ENCODE assay signal across 15 cellular contexts in genomic region chr11:67673902-67674301, GRCh38. TPM values are rescaled to one million over a fixed set of nuclear protein-coding genes. Genes with fewer than 3 reads are reported as not detected.
"Had no signal": no experiment of that assay in that cellular context is flagged by ENCODE, and none has a peak within 500 bp of the region (broad histone marks: within the 10 kb centered on the region; RNA-seq: fewer than 3 reads in every experiment).

No MANE protein-coding gene starts in this region.

- H3K9me3 ChIP-seq: ascending aorta, right lobe of liver had no signal

- H3K4me1 ChIP-seq: ascending aorta, right lobe of liver had no signal

- H3K27me3 ChIP-seq: ascending aorta, cardiac muscle cell, right lobe of liver had no signal

- ATAC-seq: activated CD4-positive, alpha-beta T cell treated with anti-CD3 and anti-CD28 coated beads for 36 hours had no signal

- DNase-seq: activated CD4-positive, alpha-beta memory T cell treated with anti-CD3 and anti-CD28 coated beads for 36 hours; activated CD4-positive, alpha-beta T cell treated with anti-CD3 and anti-CD28 coated beads for 36 hours; activated naive CD4-positive, alpha-beta T cell treated with anti-CD3 and anti-CD28 coated beads, Interleukin-2, amount 10 ng/mL, durations not matched to agents 7 days and 5 days; activated T-cell treated with anti-CD3 and anti-CD28 coated beads, Interleukin-2, amount 50 U/mL, for 24 hours; head of caudate nucleus; right lobe of liver; T-helper 9 cell had no signal

- H3K4me3 ChIP-seq: ascending aorta, cardiac muscle cell, right lobe of liver had no signal

- H3K27ac ChIP-seq: ascending aorta, cardiac muscle cell, right lobe of liver had no signal

- H3K36me3 ChIP-seq: ascending aorta, cardiac muscle cell, right lobe of liver had no signal

RNA-seq across cellular contexts. Expression of gene ALDH3B2, which starts 0.5 kb away (rescaled TPM):
- total RNA-seq: activated CD4-positive, alpha-beta memory T cell treated with anti-CD3 and anti-CD28 coated beads for 36 hours; activated CD4-positive, alpha-beta T cell treated with anti-CD3 and anti-CD28 coated beads for 36 hours; ascending aorta; cardiac muscle cell; frontal cortex; liver; natural killer cell treated with Interleukin-12 subunit alpha and Interleukin-12 subunit beta and Interleukin-15 and Interleukin-18, amount 100 ng/mL, for 72 hours; omental fat pad; pulmonary artery endothelial cell; right lobe of liver had no signal

RNA-seq across cellular contexts. Expression of gene ACY3, which starts 23.4 kb away (rescaled TPM):
- total RNA-seq: ascending aorta; cardiac muscle cell; frontal cortex; natural killer cell treated with Interleukin-12 subunit alpha and Interleukin-12 subunit beta and Interleukin-15 and Interleukin-18, amount 100 ng/mL, for 72 hours; omental fat pad; pulmonary artery endothelial cell; temporal lobe had no signal

RNA-seq across cellular contexts. Expression of gene TBX10, which starts 34.3 kb away (rescaled TPM):
- total RNA-seq: activated CD4-positive, alpha-beta memory T cell treated with anti-CD3 and anti-CD28 coated beads for 36 hours; activated CD4-positive, alpha-beta T cell treated with anti-CD3 and anti-CD28 coated beads for 36 hours; ascending aorta; cardiac muscle cell; frontal cortex; liver; natural killer cell treated with Interleukin-12 subunit alpha and Interleukin-12 subunit beta and Interleukin-15 and Interleukin-18, amount 100 ng/mL, for 72 hours; omental fat pad; pulmonary artery endothelial cell; temporal lobe had no signal
